ENCODE assay signal across 1 cellular context in genomic region chr12:113582521-113583218, GRCh38.
TF ChIP-seq lines count a peak whose summit lies in the region.

No MANE protein-coding gene starts in this region.

TF ChIP-seq in HEK293, 187 proteins besides CTCF, POLR2A, EP300 and RAD21 (continued from another document):
- TF ChIP-seq ATF2 (tag by site-specific recombination; IDR thresholded peaks at IDR 0.05; ENCODE audit: low read depth): 0 out of 2 replicates have a peak, but pooled peaks have one; percentile 11
- no peak for TF ChIP-seq ZNF16 (tag by site-specific recombination; IDR thresholded peaks at IDR 0.05; ENCODE audit: low read depth)
- TF ChIP-seq ZFP37 (tag by site-specific recombination; IDR thresholded peaks at IDR 0.05): 0 out of 2 replicates have a peak, but pooled peaks have one; percentile 32
- no peak for TF ChIP-seq ZNF157 (tag by site-specific recombination; IDR thresholded peaks at IDR 0.05)
- no peak for TF ChIP-seq ZNF184 (tag by site-specific recombination; IDR thresholded peaks at IDR 0.05)
- no peak for TF ChIP-seq ZNF670 (tag by site-specific recombination; IDR thresholded peaks at IDR 0.05; ENCODE audit: low read depth)
- 0 out of 2 replicates have a peak, but pooled peaks have one; percentile 30 for TF ChIP-seq GLIS1 (tag by site-specific recombination; IDR thresholded peaks at IDR 0.05)
- TF ChIP-seq ZNF302 (tag by site-specific recombination; IDR thresholded peaks at IDR 0.05; ENCODE audit: low read depth): no peak
- 0 out of 2 replicates have a peak, but pooled peaks have one; percentile 31 for TF ChIP-seq ZNF692 (tag by site-specific recombination; IDR thresholded peaks at IDR 0.05)
- peak; percentile 71 for TF ChIP-seq EGR2 (tag by site-specific recombination; IDR thresholded peaks at IDR 0.05; ENCODE audit: low read depth)
- no peak for TF ChIP-seq ZNF600 (tag by site-specific recombination; IDR thresholded peaks at IDR 0.05)
- TF ChIP-seq ZNF660 (tag by site-specific recombination; IDR thresholded peaks at IDR 0.05): no peak
- no peak for TF ChIP-seq ZNF837 (tag by site-specific recombination; IDR thresholded peaks at IDR 0.05)
- TF ChIP-seq SCRT1 (tag by site-specific recombination; IDR thresholded peaks at IDR 0.05; ENCODE audit: borderline replicate concordance): no peak
- no peak for TF ChIP-seq ZNF23 (tag by site-specific recombination; IDR thresholded peaks at IDR 0.05; ENCODE audit: borderline replicate concordance)
- TF ChIP-seq SP7 (tag by site-specific recombination; IDR thresholded peaks at IDR 0.05): peak; percentile 29; the same call in 1 of the 2 replicates
- peak; percentile 82 for TF ChIP-seq ZNF398 (tag by site-specific recombination; IDR thresholded peaks at IDR 0.05)
